ENCODE assay signal across 10 cellular contexts in the genomic region with DNA sequence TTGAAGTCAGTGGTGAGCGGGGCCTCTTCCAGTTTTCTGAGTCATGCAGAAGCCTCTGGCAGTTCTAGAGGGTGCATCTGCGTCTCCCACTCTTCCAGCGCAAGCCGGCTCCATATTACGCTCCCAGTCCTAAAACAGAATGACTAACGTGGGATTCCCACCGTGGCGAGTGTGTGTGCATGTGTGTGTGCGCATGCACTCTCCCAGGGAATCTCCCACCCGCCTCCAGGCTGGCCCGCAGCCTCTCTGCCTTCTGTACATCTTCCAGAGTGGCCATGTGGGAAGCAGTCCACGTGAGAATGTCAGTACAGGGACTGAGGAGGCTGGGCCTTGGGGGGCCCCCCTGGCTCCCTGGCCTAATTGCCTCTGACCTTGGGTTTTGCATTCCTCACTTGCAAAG.
DNase-seq lines count a peak whose midpoint lies in the region; ATAC-seq and TF ChIP-seq lines count a peak whose summit lies in the region.
"Had no signal": no experiment of that assay in that cellular context is flagged by ENCODE, and none has a peak within 500 bp of the region (broad histone marks: within the 10 kb centered on the region; RNA-seq: fewer than 3 reads in every experiment).

No MANE protein-coding gene starts in this region.

- H3K4me3 ChIP-seq in MG63 (no peak overlapping the region), fibroblast of lung (replicated peaks in 1 of 4; ENCODE audit: control extremely low read depth in 1 of 4, insufficient read depth in 1 of 4, low read depth in 3 of 4, low read length in 4 of 4) (no peak overlapping the region), A673 (ENCODE audit: low read depth, low read length, poor library complexity, severe bottlenecking) (no peak overlapping the region), PC-3 (ENCODE audit: low read length) (no peak overlapping the region)
- H3K4me3 ChIP-seq: BLaER1 had no signal

- TF ChIP-seq CTCF in fibroblast of lung (conservative IDR thresholded peaks at IDR 0.05 in 1 of 2, IDR thresholded peaks at IDR 0.05 in 1 of 2; ENCODE audit: low read depth in 1 of 2, low read length in 2 of 2) (no peak), A673 (conservative IDR thresholded peaks at IDR 0.05; ENCODE audit: low read depth, low read length) (no peak), PC-3 (conservative IDR thresholded peaks at IDR 0.05; ENCODE audit: low read depth, low read length) (no peak)

- H3K27me3 ChIP-seq in MG63: no peaks in the 10 kb centered on the region
- no peaks in the 10 kb centered on the region for H3K27me3 ChIP-seq in fibroblast of lung (ENCODE audit: control insufficient read depth, insufficient read depth, low read length)
- no peaks in the 10 kb centered on the region for H3K27me3 ChIP-seq in A673 (replicated peaks; ENCODE audit: insufficient read depth, low read depth, low read length, poor library complexity)
- no peaks in the 10 kb centered on the region for H3K27me3 ChIP-seq in PC-3 (ENCODE audit: low read length)
- H3K27me3 ChIP-seq: BLaER1 had no signal

- intact Hi-C loops in A673 (cut with micrococcal nuclease; ENCODE audit: unreplicated experiment): no loop called here
- intact Hi-C loops in PC-3 (cut with micrococcal nuclease): no loop called here

- H3F3A ChIP-seq in PC-3 (ENCODE audit: low read length, unreplicated experiment): no peaks in the 10 kb centered on the region

- CTCF ChIA-PET in A673 (lab: Charles Lee) (interaction anchor here (0.5 kb wide), 1 partner anchor 202 kb away, joined by 6 read pairs; no protein-coding TSS in a partner anchor), PC-3 (lab: Charles Lee) (interaction anchor here (0.6 kb wide), 1 partner anchor 63 kb away, joined by 3 read pairs; no protein-coding TSS in a partner anchor)

- H3K9ac ChIP-seq in fibroblast of lung (ENCODE audit: insufficient read depth, low read length) (no peak overlapping the region), PC-3 (ENCODE audit: low read length) (no peak overlapping the region)
- H3K9ac ChIP-seq: BLaER1, parathyroid adenoma had no signal

- H3K27ac ChIP-seq in fibroblast of lung (ENCODE audit: insufficient read depth, low read length) (no peak overlapping the region), A673 (ENCODE audit: low read depth, low read length, poor library complexity, severe bottlenecking) (no peak overlapping the region), PC-3 (ENCODE audit: low read length) (no peak overlapping the region)
- H3K27ac ChIP-seq: BLaER1, parathyroid adenoma had no signal

- no peak overlapping the region for H2AFZ ChIP-seq in fibroblast of lung (ENCODE audit: low read length)
- H2AFZ ChIP-seq in PC-3 (ENCODE audit: low read length): no peak overlapping the region
- H2AFZ ChIP-seq: parathyroid adenoma had no signal

- ATAC-seq in PC-3: no peak

- no peaks in the 10 kb centered on the region for H4K20me1 ChIP-seq in fibroblast of lung (ENCODE audit: control insufficient read depth, extremely low read depth, insufficient read depth, low read length)
- H4K20me1 ChIP-seq in PC-3 (ENCODE audit: low read length): no peaks in the 10 kb centered on the region
- H4K20me1 ChIP-seq: BLaER1 had no signal

- H3K4me1 ChIP-seq in fibroblast of lung (ENCODE audit: control insufficient read depth, extremely low read depth, insufficient read depth, low read length) (no peaks in the 10 kb centered on the region), A673 (ENCODE audit: insufficient read depth, low read length, poor library complexity, severe bottlenecking) (no peaks in the 10 kb centered on the region), PC-3 (ENCODE audit: insufficient read depth, low read length) (peaks cover 22% of the 10 kb centered on the region)
- H3K4me1 ChIP-seq: BLaER1, parathyroid adenoma had no signal

- POLR2A ChIA-PET in A673 (lab: Charles Lee; ENCODE audit: low non-redundant PET) (no interaction called here), PC-3 (lab: Charles Lee; ENCODE audit: unreplicated experiment) (no interaction called here)

- DNase-seq in AG08396 (ENCODE audit: low spot score): peak; percentile 58
- DNase-seq in MG63: peak; percentile 68
- peak; percentile 75 to 93 for DNase-seq in fibroblast of lung (ENCODE audit: low read depth in 2 of 2)
- DNase-seq in non-pigmented ciliary epithelial cell (ENCODE audit: low read depth): peak; percentile 72
- DNase-seq in NCI-H524 (lab: John Stamatoyannopoulos, UW): no peak
- DNase-seq in A673 (ENCODE audit: low spot score): no peak
- DNase-seq in cerebellar cortex (ENCODE audit: low spot score): no peak
- no peak for DNase-seq in PC-3

- H3K9me2 ChIP-seq in PC-3 (replicated peaks; ENCODE audit: low read length): no peaks in the 10 kb centered on the region

- no peaks in the 10 kb centered on the region for H3K9me3 ChIP-seq in MG63
- no peaks in the 10 kb centered on the region for H3K9me3 ChIP-seq in fibroblast of lung (ENCODE audit: control insufficient read depth, insufficient read depth, low read depth, low read length)
- H3K9me3 ChIP-seq in A673 (ENCODE audit: low read depth, low read length, poor library complexity, severe bottlenecking): no peaks in the 10 kb centered on the region
- no peaks in the 10 kb centered on the region for H3K9me3 ChIP-seq in PC-3 (ENCODE audit: low read length)
- H3K9me3 ChIP-seq: BLaER1 had no signal

- H3K79me2 ChIP-seq in fibroblast of lung (ENCODE audit: control insufficient read depth, insufficient read depth, low read length) (no peaks in the 10 kb centered on the region), PC-3 (ENCODE audit: low read length) (no peaks in the 10 kb centered on the region)
- H3K79me2 ChIP-seq: parathyroid adenoma had no signal

- BruUV-seq in A673 (replicated peaks; lab: Mats Ljungman, UMichigan): no TSS peak
- no TSS peak for BruUV-seq in PC-3 (replicated peaks; lab: Mats Ljungman, UMichigan)

- H3K36me3 ChIP-seq in MG63 (no peaks in the 10 kb centered on the region), fibroblast of lung (ENCODE audit: control insufficient read depth, insufficient read depth, low read length) (no peaks in the 10 kb centered on the region), A673 (ENCODE audit: insufficient read depth, low read length, poor library complexity, severe bottlenecking) (no peaks in the 10 kb centered on the region), PC-3 (ENCODE audit: low read depth, low read length) (no peaks in the 10 kb centered on the region)
- H3K36me3 ChIP-seq: BLaER1 had no signal

- no peak overlapping the region for H3K4me2 ChIP-seq in fibroblast of lung (ENCODE audit: extremely low read depth, insufficient read depth, low read length)
- H3K4me2 ChIP-seq in PC-3 (ENCODE audit: low read length): no peak overlapping the region
- H3K4me2 ChIP-seq: BLaER1 had no signal

Comparison
In these comparisons a context has a peak if more than half of its experiments do, and no peak if none do; other contexts are left out.
1. DNase-seq: peak in AG08396 (single experiment), MG63 (single experiment), fibroblast of lung (2 of 2) and non-pigmented ciliary epithelial cell (single experiment); none in NCI-H524 (0 of 2), A673 (single experiment), cerebellar cortex (single experiment) and PC-3 (single experiment).